Comparison of ENCODE assay signal across 11 cellular contexts in genomic region chr6:35419431-35419830, GRCh38. TPM values are rescaled to one million over a fixed set of nuclear protein-coding genes. Genes with fewer than 3 reads are reported as not detected.
A peak's percentile ranks its signal among the peaks of the same experiment; 100 is the strongest.
DNase-seq lines count a peak whose midpoint lies in the region; TF ChIP-seq lines count a peak whose summit lies in the region.
"Had no signal": no experiment of that assay in that cellular context is flagged by ENCODE, and none has a peak within 500 bp of the region (broad histone marks: within the 10 kb centered on the region; RNA-seq: fewer than 3 reads in every experiment).

No MANE protein-coding gene starts in this region.

- in situ Hi-C loops in astrocyte of the cerebellum (cut with HindIII; ENCODE audit: low sequenced_read_pairs): no loop called here

- H3K27ac Mint-ChIP-seq in nephron progenitor cell: peak overlapping the region; percentile 25

- H3K4me1 ChIP-seq in Karpas-422 (ENCODE audit: low read length): peaks cover 9% of the 10 kb centered on the region

- peaks cover 17% of the 10 kb centered on the region for H3K36me3 Mint-ChIP-seq in nephron progenitor cell (ENCODE audit: low read depth)

- H3K79me2 ChIP-seq in Karpas-422 (ENCODE audit: low read length): no peaks in the 10 kb centered on the region

- H3K4me3 ChIP-seq in Karpas-422 (ENCODE audit: low read length): no peak overlapping the region
- no peak overlapping the region for H3K4me3 ChIP-seq in astrocyte of the cerebellum (ENCODE audit: low read depth, low read length)

- H3K9me3 ChIP-seq in Karpas-422 (ENCODE audit: low read length): no peaks in the 10 kb centered on the region

- H3K36me3 ChIP-seq in Karpas-422 (ENCODE audit: insufficient read depth, low read length): no peaks in the 10 kb centered on the region

- H3K4me2 ChIP-seq in Karpas-422 (ENCODE audit: low read depth, low read length, poor library complexity, severe bottlenecking): no peak overlapping the region

- H3K27me3 ChIP-seq in Karpas-422 (ENCODE audit: low read length): no peaks in the 10 kb centered on the region

- TF ChIP-seq CTCF in astrocyte of the cerebellum (IDR thresholded peaks at IDR 0.05; ENCODE audit: low read depth, low read length, missing control alignments) (peak; percentile 44), nephron progenitor cell (IDR thresholded peaks at IDR 0.05) (peak; percentile 21)

- H3K9me3 Mint-ChIP-seq in nephron progenitor cell: no peaks in the 10 kb centered on the region

- H2AFZ ChIP-seq in Karpas-422 (ENCODE audit: low read length): no peak overlapping the region

- DNase-seq in SIG-M5 treated with dmso at 0.1 percent for 504 hours (lab: John Stamatoyannopoulos, UW; ENCODE audit: unreplicated experiment): peak; percentile 19
- DNase-seq in SIG-M5 (lab: John Stamatoyannopoulos, UW): no peak
- peak; percentile 65 for DNase-seq in Karpas-422
- DNase-seq in astrocyte of the cerebellum (ENCODE audit: low read depth): no peak
- DNase-seq in nephron progenitor cell: no peak
- no peak for DNase-seq in RKO (ENCODE audit: low spot score)
- no peak for DNase-seq in NCI-H774 (lab: John Stamatoyannopoulos, UW)
- DNase-seq in NCI-H2029 treated with DMSO at 0.1 percent for 48 hours (lab: John Stamatoyannopoulos, UW): no peak
- DNase-seq: midbrain, SHP77 had no signal

- peaks cover 4% of the 10 kb centered on the region for H3K27me3 Mint-ChIP-seq in nephron progenitor cell (ENCODE audit: low read depth, poor library complexity)

- no peak overlapping the region for H3K9ac ChIP-seq in Karpas-422 (ENCODE audit: low read length)

- H3K4me1 Mint-ChIP-seq in nephron progenitor cell: peaks cover 28% of the 10 kb centered on the region

- no peaks in the 10 kb centered on the region for H4K20me1 ChIP-seq in Karpas-422 (ENCODE audit: insufficient read depth, low read depth, low read length)

- H3K27ac ChIP-seq in Karpas-422 (ENCODE audit: low read length): no peak overlapping the region
- H3K27ac ChIP-seq: C4-2B had no signal

- H3K9me2 ChIP-seq in Karpas-422 (replicated peaks; ENCODE audit: insufficient read depth, low read length): no peaks in the 10 kb centered on the region

- H3K4me3 Mint-ChIP-seq in nephron progenitor cell: no peak overlapping the region

RNA-seq across cellular contexts. Expression of gene FANCE, which starts 32.7 kb away (rescaled TPM):
- total RNA-seq in Karpas-422 (2014; rRNA removed; shearing (Covaris generic); ENCODE audit: low replicate concordance): 9.8 and 14.8 TPM in 2 replicates

RNA-seq across cellular contexts. Expression of gene RPL10A, which starts 48.8 kb away (rescaled TPM):
- total RNA-seq in Karpas-422 (2014; rRNA removed; shearing (Covaris generic); ENCODE audit: low replicate concordance): 3,423 and 3,839 TPM in 2 replicates

Comparison
In these comparisons a context has a peak if more than half of its experiments do, and no peak if none do; other contexts are left out.
1. DNase-seq: peak in SIG-M5 treated with dmso at 0.1 percent for 504 hours (single experiment) and Karpas-422 (single experiment); none in SIG-M5 (single experiment), astrocyte of the cerebellum (single experiment), nephron progenitor cell (single experiment), RKO (single experiment), NCI-H774 (single experiment) and NCI-H2029 treated with DMSO at 0.1 percent for 48 hours (single experiment).